ENCODE assay signal across 1 cellular context in the genomic region with DNA sequence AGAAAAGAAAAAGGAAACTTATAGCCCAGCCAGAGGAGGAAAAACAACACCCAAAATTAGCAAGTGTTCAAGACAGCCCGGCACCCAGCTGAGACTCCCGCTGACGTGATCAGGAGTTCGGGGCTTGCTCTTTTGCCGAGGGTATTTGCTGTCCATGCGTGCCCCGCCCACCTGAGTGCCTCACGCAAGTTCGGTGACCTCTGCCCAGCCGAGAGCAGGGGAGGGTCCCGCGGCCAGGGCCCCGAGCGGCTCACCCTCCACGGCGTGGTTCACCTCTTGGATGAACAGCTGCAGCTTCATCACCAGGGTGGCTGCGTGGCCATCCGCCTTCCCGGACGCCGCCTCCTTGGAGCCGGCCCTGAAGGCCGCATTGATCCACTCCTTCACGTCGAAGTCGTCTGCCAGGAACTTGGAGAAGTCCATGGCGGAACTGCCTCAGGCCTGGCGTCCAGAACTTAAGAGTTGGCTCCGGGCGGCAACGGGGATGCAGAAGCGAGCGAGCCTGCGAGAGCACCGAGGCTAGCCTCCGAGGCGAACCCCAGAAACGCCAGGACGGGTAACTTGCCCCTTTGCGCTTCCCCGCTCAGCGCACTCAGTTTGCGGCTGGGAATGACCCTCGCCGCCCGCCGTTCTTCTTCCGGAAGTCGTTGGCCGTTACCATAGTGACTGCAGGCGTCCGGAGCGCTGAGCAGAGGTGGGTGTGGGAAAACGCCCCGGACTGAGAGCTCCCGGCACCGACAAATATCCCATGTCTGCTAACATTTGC.
TF ChIP-seq lines count a peak whose summit lies in the region.

A gene (minus strand): TSS at position 618 of the 766 bp plus-strand sequence. CDS start 195 bp downstream, at position 423.

TF ChIP-seq in HEK293, 187 proteins besides CTCF, POLR2A, EP300 and RAD21 (continued from another document and continues in another):
- TF ChIP-seq TRIM28 (IDR thresholded peaks at IDR 0.05; ENCODE audit: borderline replicate concordance, low read length), result peak; percentile 50; the same call in 1 of the 2 replicates
- TF ChIP-seq ZNF596 (tag by site-specific recombination; IDR thresholded peaks at IDR 0.05), result no peak
- no peak for TF ChIP-seq ZNF16 (tag by site-specific recombination; IDR thresholded peaks at IDR 0.05; ENCODE audit: low read depth)
- TF ChIP-seq, protein P1, sequence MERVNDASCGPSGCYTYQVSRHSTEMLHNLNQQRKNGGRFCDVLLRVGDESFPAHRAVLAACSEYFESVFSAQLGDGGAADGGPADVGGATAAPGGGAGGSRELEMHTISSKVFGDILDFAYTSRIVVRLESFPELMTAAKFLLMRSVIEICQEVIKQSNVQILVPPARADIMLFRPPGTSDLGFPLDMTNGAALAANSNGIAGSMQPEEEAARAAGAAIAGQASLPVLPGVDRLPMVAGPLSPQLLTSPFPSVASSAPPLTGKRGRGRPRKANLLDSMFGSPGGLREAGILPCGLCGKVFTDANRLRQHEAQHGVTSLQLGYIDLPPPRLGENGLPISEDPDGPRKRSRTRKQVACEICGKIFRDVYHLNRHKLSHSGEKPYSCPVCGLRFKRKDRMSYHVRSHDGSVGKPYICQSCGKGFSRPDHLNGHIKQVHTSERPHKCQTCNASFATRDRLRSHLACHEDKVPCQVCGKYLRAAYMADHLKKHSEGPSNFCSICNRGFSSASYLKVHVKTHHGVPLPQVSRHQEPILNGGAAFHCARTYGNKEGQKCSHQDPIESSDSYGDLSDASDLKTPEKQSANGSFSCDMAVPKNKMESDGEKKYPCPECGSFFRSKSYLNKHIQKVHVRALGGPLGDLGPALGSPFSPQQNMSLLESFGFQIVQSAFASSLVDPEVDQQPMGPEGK (tag by site-specific recombination; IDR thresholded peaks at IDR 0.05), result peak; percentile 65; the same call in 1 of the 2 replicates
- no peak for TF ChIP-seq ZNF658 (tag by site-specific recombination; IDR thresholded peaks at IDR 0.05)
- no peak for TF ChIP-seq SETDB1 (IDR thresholded peaks at IDR 0.05; ENCODE audit: insufficient read length, low read length)
- no peak for TF ChIP-seq ZNF426 (tag by site-specific recombination; IDR thresholded peaks at IDR 0.05)
- TF ChIP-seq ZEB2 (tag by site-specific recombination; IDR thresholded peaks at IDR 0.05), result peak; percentile 42; the same call in 1 of the 2 replicates
- TF ChIP-seq ZNF610 (tag by site-specific recombination; IDR thresholded peaks at IDR 0.05; ENCODE audit: borderline replicate concordance), result peak; percentile 41; the same call in 1 of the 2 replicates
- TF ChIP-seq, protein P2, sequence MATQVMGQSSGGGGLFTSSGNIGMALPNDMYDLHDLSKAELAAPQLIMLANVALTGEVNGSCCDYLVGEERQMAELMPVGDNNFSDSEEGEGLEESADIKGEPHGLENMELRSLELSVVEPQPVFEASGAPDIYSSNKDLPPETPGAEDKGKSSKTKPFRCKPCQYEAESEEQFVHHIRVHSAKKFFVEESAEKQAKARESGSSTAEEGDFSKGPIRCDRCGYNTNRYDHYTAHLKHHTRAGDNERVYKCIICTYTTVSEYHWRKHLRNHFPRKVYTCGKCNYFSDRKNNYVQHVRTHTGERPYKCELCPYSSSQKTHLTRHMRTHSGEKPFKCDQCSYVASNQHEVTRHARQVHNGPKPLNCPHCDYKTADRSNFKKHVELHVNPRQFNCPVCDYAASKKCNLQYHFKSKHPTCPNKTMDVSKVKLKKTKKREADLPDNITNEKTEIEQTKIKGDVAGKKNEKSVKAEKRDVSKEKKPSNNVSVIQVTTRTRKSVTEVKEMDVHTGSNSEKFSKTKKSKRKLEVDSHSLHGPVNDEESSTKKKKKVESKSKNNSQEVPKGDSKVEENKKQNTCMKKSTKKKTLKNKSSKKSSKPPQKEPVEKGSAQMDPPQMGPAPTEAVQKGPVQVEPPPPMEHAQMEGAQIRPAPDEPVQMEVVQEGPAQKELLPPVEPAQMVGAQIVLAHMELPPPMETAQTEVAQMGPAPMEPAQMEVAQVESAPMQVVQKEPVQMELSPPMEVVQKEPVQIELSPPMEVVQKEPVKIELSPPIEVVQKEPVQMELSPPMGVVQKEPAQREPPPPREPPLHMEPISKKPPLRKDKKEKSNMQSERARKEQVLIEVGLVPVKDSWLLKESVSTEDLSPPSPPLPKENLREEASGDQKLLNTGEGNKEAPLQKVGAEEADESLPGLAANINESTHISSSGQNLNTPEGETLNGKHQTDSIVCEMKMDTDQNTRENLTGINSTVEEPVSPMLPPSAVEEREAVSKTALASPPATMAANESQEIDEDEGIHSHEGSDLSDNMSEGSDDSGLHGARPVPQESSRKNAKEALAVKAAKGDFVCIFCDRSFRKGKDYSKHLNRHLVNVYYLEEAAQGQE (tag by site-specific recombination; IDR thresholded peaks at IDR 0.05), result peak; percentile 43; the same call in 1 of the 2 replicates
- TF ChIP-seq ZNF792 (tag by site-specific recombination; IDR thresholded peaks at IDR 0.05), result no peak; the same call in 1 of the 2 replicates
- no peak for TF ChIP-seq SCRT2 (tag by site-specific recombination; IDR thresholded peaks at IDR 0.05)
- TF ChIP-seq ZNF664 (tag by site-specific recombination; IDR thresholded peaks at IDR 0.05), result no peak
- no peak for TF ChIP-seq ZNF560 (tag by site-specific recombination; IDR thresholded peaks at IDR 0.05; ENCODE audit: borderline replicate concordance)
- peak; percentile 56 for TF ChIP-seq ZFHX2 (tag by site-specific recombination; conservative IDR thresholded peaks at IDR 0.05)
- TF ChIP-seq ZNF600 (tag by site-specific recombination; IDR thresholded peaks at IDR 0.05), result peak; percentile 87
- TF ChIP-seq, protein P3, sequence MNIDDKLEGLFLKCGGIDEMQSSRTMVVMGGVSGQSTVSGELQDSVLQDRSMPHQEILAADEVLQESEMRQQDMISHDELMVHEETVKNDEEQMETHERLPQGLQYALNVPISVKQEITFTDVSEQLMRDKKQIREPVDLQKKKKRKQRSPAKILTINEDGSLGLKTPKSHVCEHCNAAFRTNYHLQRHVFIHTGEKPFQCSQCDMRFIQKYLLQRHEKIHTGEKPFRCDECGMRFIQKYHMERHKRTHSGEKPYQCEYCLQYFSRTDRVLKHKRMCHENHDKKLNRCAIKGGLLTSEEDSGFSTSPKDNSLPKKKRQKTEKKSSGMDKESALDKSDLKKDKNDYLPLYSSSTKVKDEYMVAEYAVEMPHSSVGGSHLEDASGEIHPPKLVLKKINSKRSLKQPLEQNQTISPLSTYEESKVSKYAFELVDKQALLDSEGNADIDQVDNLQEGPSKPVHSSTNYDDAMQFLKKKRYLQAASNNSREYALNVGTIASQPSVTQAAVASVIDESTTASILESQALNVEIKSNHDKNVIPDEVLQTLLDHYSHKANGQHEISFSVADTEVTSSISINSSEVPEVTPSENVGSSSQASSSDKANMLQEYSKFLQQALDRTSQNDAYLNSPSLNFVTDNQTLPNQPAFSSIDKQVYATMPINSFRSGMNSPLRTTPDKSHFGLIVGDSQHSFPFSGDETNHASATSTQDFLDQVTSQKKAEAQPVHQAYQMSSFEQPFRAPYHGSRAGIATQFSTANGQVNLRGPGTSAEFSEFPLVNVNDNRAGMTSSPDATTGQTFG (tag by site-specific recombination; IDR thresholded peaks at IDR 0.05; ENCODE audit: borderline replicate concordance), result no peak
- TF ChIP-seq MZF1 (tag by site-specific recombination; IDR thresholded peaks at IDR 0.05; ENCODE audit: borderline replicate concordance), result no peak
- TF ChIP-seq ZFP3 (tag by site-specific recombination; IDR thresholded peaks at IDR 0.05; ENCODE audit: low read depth), result no peak
- TF ChIP-seq MEIS1 (CRISPR knock-in tag; IDR thresholded peaks at IDR 0.05; ENCODE audit: borderline replicate concordance), result no peak
- TF ChIP-seq, protein P4, sequence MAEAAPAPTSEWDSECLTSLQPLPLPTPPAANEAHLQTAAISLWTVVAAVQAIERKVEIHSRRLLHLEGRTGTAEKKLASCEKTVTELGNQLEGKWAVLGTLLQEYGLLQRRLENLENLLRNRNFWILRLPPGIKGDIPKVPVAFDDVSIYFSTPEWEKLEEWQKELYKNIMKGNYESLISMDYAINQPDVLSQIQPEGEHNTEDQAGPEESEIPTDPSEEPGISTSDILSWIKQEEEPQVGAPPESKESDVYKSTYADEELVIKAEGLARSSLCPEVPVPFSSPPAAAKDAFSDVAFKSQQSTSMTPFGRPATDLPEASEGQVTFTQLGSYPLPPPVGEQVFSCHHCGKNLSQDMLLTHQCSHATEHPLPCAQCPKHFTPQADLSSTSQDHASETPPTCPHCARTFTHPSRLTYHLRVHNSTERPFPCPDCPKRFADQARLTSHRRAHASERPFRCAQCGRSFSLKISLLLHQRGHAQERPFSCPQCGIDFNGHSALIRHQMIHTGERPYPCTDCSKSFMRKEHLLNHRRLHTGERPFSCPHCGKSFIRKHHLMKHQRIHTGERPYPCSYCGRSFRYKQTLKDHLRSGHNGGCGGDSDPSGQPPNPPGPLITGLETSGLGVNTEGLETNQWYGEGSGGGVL (tag by site-specific recombination; IDR thresholded peaks at IDR 0.05), result peak; percentile 67
- TF ChIP-seq ZNF146 (tag by site-specific recombination; IDR thresholded peaks at IDR 0.05), result no peak; the same call in 1 of the 2 replicates
- no peak for TF ChIP-seq ZNF510 (tag by site-specific recombination; IDR thresholded peaks at IDR 0.05; ENCODE audit: insufficient replicate concordance)
- TF ChIP-seq SALL2 (tag by site-specific recombination; IDR thresholded peaks at IDR 0.05; ENCODE audit: borderline replicate concordance), result no peak
- TF ChIP-seq ZBTB20 (tag by site-specific recombination; IDR thresholded peaks at IDR 0.05), result peak; percentile 72
- TF ChIP-seq ZNF37A (tag by site-specific recombination; IDR thresholded peaks at IDR 0.05), result no peak
- TF ChIP-seq ZNF768 (tag by site-specific recombination; IDR thresholded peaks at IDR 0.05), result no peak; the same call in 1 of the 2 replicates
- peak; percentile 73 for TF ChIP-seq FEZF1 (tag by site-specific recombination; IDR thresholded peaks at IDR 0.05)
- TF ChIP-seq, protein P5, sequence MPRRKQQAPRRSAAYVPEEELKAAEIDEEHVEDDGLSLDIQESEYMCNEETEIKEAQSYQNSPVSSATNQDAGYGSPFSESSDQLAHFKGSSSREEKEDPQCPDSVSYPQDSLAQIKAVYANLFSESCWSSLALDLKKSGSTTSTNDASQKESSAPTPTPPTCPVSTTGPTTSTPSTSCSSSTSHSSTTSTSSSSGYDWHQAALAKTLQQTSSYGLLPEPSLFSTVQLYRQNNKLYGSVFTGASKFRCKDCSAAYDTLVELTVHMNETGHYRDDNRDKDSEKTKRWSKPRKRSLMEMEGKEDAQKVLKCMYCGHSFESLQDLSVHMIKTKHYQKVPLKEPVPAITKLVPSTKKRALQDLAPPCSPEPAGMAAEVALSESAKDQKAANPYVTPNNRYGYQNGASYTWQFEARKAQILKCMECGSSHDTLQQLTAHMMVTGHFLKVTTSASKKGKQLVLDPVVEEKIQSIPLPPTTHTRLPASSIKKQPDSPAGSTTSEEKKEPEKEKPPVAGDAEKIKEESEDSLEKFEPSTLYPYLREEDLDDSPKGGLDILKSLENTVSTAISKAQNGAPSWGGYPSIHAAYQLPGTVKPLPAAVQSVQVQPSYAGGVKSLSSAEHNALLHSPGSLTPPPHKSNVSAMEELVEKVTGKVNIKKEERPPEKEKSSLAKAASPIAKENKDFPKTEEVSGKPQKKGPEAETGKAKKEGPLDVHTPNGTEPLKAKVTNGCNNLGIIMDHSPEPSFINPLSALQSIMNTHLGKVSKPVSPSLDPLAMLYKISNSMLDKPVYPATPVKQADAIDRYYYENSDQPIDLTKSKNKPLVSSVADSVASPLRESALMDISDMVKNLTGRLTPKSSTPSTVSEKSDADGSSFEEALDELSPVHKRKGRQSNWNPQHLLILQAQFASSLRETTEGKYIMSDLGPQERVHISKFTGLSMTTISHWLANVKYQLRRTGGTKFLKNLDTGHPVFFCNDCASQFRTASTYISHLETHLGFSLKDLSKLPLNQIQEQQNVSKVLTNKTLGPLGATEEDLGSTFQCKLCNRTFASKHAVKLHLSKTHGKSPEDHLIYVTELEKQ (tag by site-specific recombination; IDR thresholded peaks at IDR 0.05; ENCODE audit: borderline replicate concordance), result no peak
- TF ChIP-seq ZNF747 (tag by site-specific recombination; IDR thresholded peaks at IDR 0.05), result no peak
- no peak for TF ChIP-seq ZNF621 (tag by site-specific recombination; IDR thresholded peaks at IDR 0.05)
- peak; percentile 68 for TF ChIP-seq ZNF629 (tag by site-specific recombination; IDR thresholded peaks at IDR 0.05)
- no peak for TF ChIP-seq BCL11A (tag by site-specific recombination; IDR thresholded peaks at IDR 0.05; ENCODE audit: low read depth)
- TF ChIP-seq ZNF654 (tag by site-specific recombination; IDR thresholded peaks at IDR 0.05; ENCODE audit: low read depth), result no peak
- TF ChIP-seq RBAK (tag by site-specific recombination; IDR thresholded peaks at IDR 0.05), result no peak
- TF ChIP-seq ZNF558 (tag by site-specific recombination; IDR thresholded peaks at IDR 0.05), result no peak
- 0 out of 2 replicates have a peak, but pooled peaks have one; percentile 59 for TF ChIP-seq ZNF184 (tag by site-specific recombination; IDR thresholded peaks at IDR 0.05)
- TF ChIP-seq, protein P6, sequence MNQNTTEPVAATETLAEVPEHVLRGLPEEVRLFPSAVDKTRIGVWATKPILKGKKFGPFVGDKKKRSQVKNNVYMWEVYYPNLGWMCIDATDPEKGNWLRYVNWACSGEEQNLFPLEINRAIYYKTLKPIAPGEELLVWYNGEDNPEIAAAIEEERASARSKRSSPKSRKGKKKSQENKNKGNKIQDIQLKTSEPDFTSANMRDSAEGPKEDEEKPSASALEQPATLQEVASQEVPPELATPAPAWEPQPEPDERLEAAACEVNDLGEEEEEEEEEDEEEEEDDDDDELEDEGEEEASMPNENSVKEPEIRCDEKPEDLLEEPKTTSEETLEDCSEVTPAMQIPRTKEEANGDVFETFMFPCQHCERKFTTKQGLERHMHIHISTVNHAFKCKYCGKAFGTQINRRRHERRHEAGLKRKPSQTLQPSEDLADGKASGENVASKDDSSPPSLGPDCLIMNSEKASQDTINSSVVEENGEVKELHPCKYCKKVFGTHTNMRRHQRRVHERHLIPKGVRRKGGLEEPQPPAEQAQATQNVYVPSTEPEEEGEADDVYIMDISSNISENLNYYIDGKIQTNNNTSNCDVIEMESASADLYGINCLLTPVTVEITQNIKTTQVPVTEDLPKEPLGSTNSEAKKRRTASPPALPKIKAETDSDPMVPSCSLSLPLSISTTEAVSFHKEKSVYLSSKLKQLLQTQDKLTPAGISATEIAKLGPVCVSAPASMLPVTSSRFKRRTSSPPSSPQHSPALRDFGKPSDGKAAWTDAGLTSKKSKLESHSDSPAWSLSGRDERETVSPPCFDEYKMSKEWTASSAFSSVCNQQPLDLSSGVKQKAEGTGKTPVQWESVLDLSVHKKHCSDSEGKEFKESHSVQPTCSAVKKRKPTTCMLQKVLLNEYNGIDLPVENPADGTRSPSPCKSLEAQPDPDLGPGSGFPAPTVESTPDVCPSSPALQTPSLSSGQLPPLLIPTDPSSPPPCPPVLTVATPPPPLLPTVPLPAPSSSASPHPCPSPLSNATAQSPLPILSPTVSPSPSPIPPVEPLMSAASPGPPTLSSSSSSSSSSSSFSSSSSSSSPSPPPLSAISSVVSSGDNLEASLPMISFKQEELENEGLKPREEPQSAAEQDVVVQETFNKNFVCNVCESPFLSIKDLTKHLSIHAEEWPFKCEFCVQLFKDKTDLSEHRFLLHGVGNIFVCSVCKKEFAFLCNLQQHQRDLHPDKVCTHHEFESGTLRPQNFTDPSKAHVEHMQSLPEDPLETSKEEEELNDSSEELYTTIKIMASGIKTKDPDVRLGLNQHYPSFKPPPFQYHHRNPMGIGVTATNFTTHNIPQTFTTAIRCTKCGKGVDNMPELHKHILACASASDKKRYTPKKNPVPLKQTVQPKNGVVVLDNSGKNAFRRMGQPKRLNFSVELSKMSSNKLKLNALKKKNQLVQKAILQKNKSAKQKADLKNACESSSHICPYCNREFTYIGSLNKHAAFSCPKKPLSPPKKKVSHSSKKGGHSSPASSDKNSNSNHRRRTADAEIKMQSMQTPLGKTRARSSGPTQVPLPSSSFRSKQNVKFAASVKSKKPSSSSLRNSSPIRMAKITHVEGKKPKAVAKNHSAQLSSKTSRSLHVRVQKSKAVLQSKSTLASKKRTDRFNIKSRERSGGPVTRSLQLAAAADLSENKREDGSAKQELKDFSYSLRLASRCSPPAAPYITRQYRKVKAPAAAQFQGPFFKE (tag by site-specific recombination; IDR thresholded peaks at IDR 0.05; ENCODE audit: borderline replicate concordance), result no peak
